1 cellular context compared by ENCODE assay signal in genomic region chr7:140534743-140535142, GRCh38.
TF ChIP-seq lines count a peak whose summit lies in the region.

No MANE protein-coding gene starts in this region.

TF ChIP-seq in K562, 482 proteins besides CTCF, POLR2A, EP300 and RAD21:
- TF ChIP-seq MED1 (CRISPR knock-in tag; IDR thresholded peaks at IDR 0.05; ENCODE audit: borderline replicate concordance) = 0 out of 2 replicates have a peak, but pooled peaks have one; percentile 44
- TF ChIP-seq XRCC4 (IDR thresholded peaks at IDR 0.05; ENCODE audit: extremely low read depth, insufficient read depth, insufficient read length) = no peak
- no peak for TF ChIP-seq FOSL1 (tag; conservative IDR thresholded peaks at IDR 0.05)
- TF ChIP-seq MAX (CRISPR knock-in tag; IDR thresholded peaks at IDR 0.05) = peak; percentile 16; the same call in 1 of the 2 replicates
